In the genomic region with DNA sequence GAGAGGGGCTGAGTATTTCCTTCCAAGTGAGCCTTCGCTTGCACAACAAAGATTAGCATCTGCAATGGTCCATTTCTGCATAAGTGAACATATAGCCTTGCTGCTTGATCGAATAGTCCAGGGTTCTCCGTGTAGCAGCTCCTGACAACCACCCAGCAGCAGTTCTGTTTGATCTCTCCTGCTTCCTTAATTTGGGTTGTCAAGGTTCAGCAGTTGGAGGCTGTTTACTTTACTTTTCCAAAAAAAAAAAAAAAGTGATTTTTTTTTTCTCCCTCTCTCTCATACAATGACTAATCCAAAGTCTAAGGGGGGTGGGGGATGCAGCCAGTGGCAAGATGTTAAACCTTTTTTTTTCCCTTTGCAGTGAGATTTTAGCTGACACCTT, we compare ENCODE assay signal across 8 cellular contexts. TPM values are rescaled to one million over a fixed set of nuclear protein-coding genes. Genes with fewer than 3 reads are reported as not detected.
A peak's percentile ranks its signal among the peaks of the same experiment; 100 is the strongest.
DNase-seq lines count a peak whose midpoint lies in the region; ATAC-seq and TF ChIP-seq lines count a peak whose summit lies in the region.

No MANE protein-coding gene starts in this region.

- H2BK5ac ChIP-seq in IMR-90 (ENCODE audit: low read depth, low read length, poor library complexity, severe bottlenecking) = peak overlapping the region; percentile 98

- no peak for TF ChIP-seq RAD21 in IMR-90 (IDR thresholded peaks at IDR 0.05; ENCODE audit: low read length)

- peak overlapping the region; percentile 14 for H2BK120ac ChIP-seq in IMR-90 (ENCODE audit: low read depth, low read length)

- peaks cover 47% of the 10 kb centered on the region for H3K36me3 Mint-ChIP-seq in activated naive CD8-positive, alpha-beta T cell treated with anti-CD3 and anti-CD28 coated beads for 36 hours

- no peak for ATAC-seq in IMR-90 (ENCODE audit: low read depth)
- ATAC-seq in GM21619 (IDR thresholded peaks at IDR 0.05; ENCODE audit: unreplicated experiment) = no peak
- no peak for ATAC-seq in HG03460 (IDR thresholded peaks at IDR 0.05; ENCODE audit: unreplicated experiment)

- peak overlapping the region; percentile 1; the same call in 1 of the 2 replicates for H3K4ac ChIP-seq in IMR-90 (ENCODE audit: low read depth, low read length)

- TF ChIP-seq POLR2A in IMR-90 (IDR thresholded peaks at IDR 0.05; ENCODE audit: low read depth, low read length) = no peak

- H3K4me3 ChIP-seq in IMR-90 (ENCODE audit: insufficient read depth, low read depth, low read length) (peak overlapping the region; percentile 7), mesodermal cell (ENCODE audit: extremely low read depth, insufficient read depth, low read length, poor library complexity, severe bottlenecking) (no peak overlapping the region)

- H4K20me1 ChIP-seq in IMR-90 (ENCODE audit: insufficient read depth, low read length) = no peaks in the 10 kb centered on the region; the same call in 1 of the 2 replicates

- no TSS peak for BruUV-seq in IMR-90 (replicated peaks; lab: Mats Ljungman, UMichigan)

- CTCF ChIA-PET in IMR-90 (lab: Yijun Ruan, JAX) = interaction anchor here (0.5 kb wide), 1 partner anchor 519 kb away, joined by 3 read pairs; no protein-coding TSS in a partner anchor

- no peaks in the 10 kb centered on the region for H3K36me3 ChIP-seq in IMR-90 (ENCODE audit: control insufficient read depth, insufficient read depth, low read length)
- no peaks in the 10 kb centered on the region for H3K36me3 ChIP-seq in mesodermal cell (ENCODE audit: control insufficient read depth, insufficient read depth, low read length)

- H3K79me1 ChIP-seq in IMR-90 (ENCODE audit: low read depth in 1 of 2, low read length in 2 of 2) = peaks cover 25 to 60% of the 10 kb centered on the region in 2 experiments

- H2AK5ac ChIP-seq in IMR-90 (ENCODE audit: low read depth, low read length) = peak overlapping the region; percentile 16

- H3K9me3 ChIP-seq in IMR-90 (ENCODE audit: control insufficient read depth, insufficient read depth, low read length) = no peaks in the 10 kb centered on the region
- H3K9me3 ChIP-seq in mesodermal cell (ENCODE audit: control insufficient read depth, low read length) = no peaks in the 10 kb centered on the region

- WGBS in IMR-90 (ENCODE audit: extremely low coverage in 2 of 2, insufficient read length in 1 of 2), 2 experiments = 45% methylated on average over 2 of the region's 3 CpGs; no CpG with 5 or more reads in 1 of the 2 experiments
- WGBS in mesodermal cell (ENCODE audit: insufficient coverage in 2 of 2), 2 experiments = 21 to 29% methylated on average over 3 of the region's 3 CpGs

- DNase-seq in AML-193 (lab: John Stamatoyannopoulos, UW) (peak; percentile 65), IMR-90 (peak; percentile 57), iPS-NIHi7 (ENCODE audit: extremely low spot score) (no peak), substantia nigra (lab: John Stamatoyannopoulos, UW) (no peak)
- no peak for DNase-seq in activated naive CD8-positive, alpha-beta T cell treated with anti-CD3 and anti-CD28 coated beads for 36 hours

- H3K9me1 ChIP-seq in IMR-90 (ENCODE audit: insufficient read depth, low read length) = no peaks in the 10 kb centered on the region

- H3K9me3 Mint-ChIP-seq in activated naive CD8-positive, alpha-beta T cell treated with anti-CD3 and anti-CD28 coated beads for 36 hours = no peaks in the 10 kb centered on the region

- peak overlapping the region; percentile 19; the same call in 1 of the 2 replicates for H3K27ac ChIP-seq in IMR-90 (ENCODE audit: insufficient read depth, low read length)
- peak overlapping the region; percentile 20 for H3K27ac ChIP-seq in mesodermal cell (ENCODE audit: low read depth, low read length, severe bottlenecking)
- no peak overlapping the region for H3K27ac ChIP-seq in substantia nigra (ENCODE audit: low read depth, low read length, poor library complexity, severe bottlenecking)

- peak overlapping the region; percentile 9 to 38; a peak in 2 of 4 replicates for H4K8ac ChIP-seq in IMR-90 (ENCODE audit: low read depth in 2 of 2, low read length in 2 of 2)

- no peak for TF ChIP-seq CTCF in IMR-90 (conservative IDR thresholded peaks at IDR 0.05; ENCODE audit: low read depth, low read length)

- H4K91ac ChIP-seq in IMR-90 (ENCODE audit: insufficient read depth, low read depth, low read length) = peak overlapping the region; percentile 1; the same call in 1 of the 2 replicates

- H3K27me3 Mint-ChIP-seq in activated naive CD8-positive, alpha-beta T cell treated with anti-CD3 and anti-CD28 coated beads for 36 hours = peaks cover 4% of the 10 kb centered on the region

- peak overlapping the region; percentile 3; the same call in 1 of the 2 replicates for H3K18ac ChIP-seq in IMR-90 (ENCODE audit: low read depth, low read length)

- in situ Hi-C loops in IMR-90 (cut with MboI; ENCODE audit: low sequenced_read_pairs) = loop anchor here (5.0 to 10.0 kb wide), 3 partner anchors 273 to 585 kb away; no protein-coding TSS in a partner anchor

- dilution Hi-C loops in IMR-90 (cut with HindIII; ENCODE audit: low sequenced_read_pairs, unreplicated experiment) = no loop called here

- peak overlapping the region; percentile 98 for H3K27ac Mint-ChIP-seq in activated naive CD8-positive, alpha-beta T cell treated with anti-CD3 and anti-CD28 coated beads for 36 hours

- peaks cover 46% of the 10 kb centered on the region for H3K4me1 Mint-ChIP-seq in activated naive CD8-positive, alpha-beta T cell treated with anti-CD3 and anti-CD28 coated beads for 36 hours

- no peaks in the 10 kb centered on the region for H3K27me3 ChIP-seq in IMR-90 (ENCODE audit: control insufficient read depth, insufficient read depth, low read length)

- H3K9ac ChIP-seq in IMR-90 (ENCODE audit: low read depth, low read length) = peak overlapping the region; percentile 19

- 0 out of 2 replicates have a peak overlapping the region, but pooled peaks have one; percentile 2 for H3K23ac ChIP-seq in IMR-90 (ENCODE audit: low read depth, low read length)

- POLR2A ChIA-PET in IMR-90 (lab: Charles Lee; ENCODE audit: unreplicated experiment) = interaction anchor here (0.6 to 0.7 kb wide), 2 partner anchors 72 to 393 kb away, joined by 3 read pairs; no protein-coding TSS in a partner anchor

- no peak overlapping the region for H2AK9ac ChIP-seq in IMR-90 (replicated peaks; ENCODE audit: low read depth, low read length, poor library complexity)

- H2BK20ac ChIP-seq in IMR-90 (ENCODE audit: low read depth, low read length) = peak overlapping the region; percentile 71

- H3K56ac ChIP-seq in IMR-90 (ENCODE audit: extremely low read depth, insufficient read depth, low read length) = peak overlapping the region; percentile 57; the same call in 1 of the 2 replicates

- H4K5ac ChIP-seq in IMR-90 (ENCODE audit: low read depth, low read length) = peak overlapping the region; percentile 7; the same call in 1 of the 2 replicates

- intact Hi-C loops in IMR-90 (cut with micrococcal nuclease) = loop anchor here (2.0 to 10.0 kb wide), 6 partner anchors 37 to 1048 kb away; no protein-coding TSS in a partner anchor

- H2BK15ac ChIP-seq in IMR-90 (ENCODE audit: low read depth, low read length) = 0 out of 3 replicates have a peak overlapping the region, but pooled peaks have one; percentile 55

- H3K14ac ChIP-seq in IMR-90 (replicated peaks; ENCODE audit: low read depth, low read length) = peak overlapping the region; percentile 3; the same call in 1 of the 2 replicates

- H3K4me1 ChIP-seq in IMR-90 (ENCODE audit: control insufficient read depth, insufficient read depth, low read length) (peaks cover 3% of the 10 kb centered on the region), mesodermal cell (ENCODE audit: control insufficient read depth, insufficient read depth, low read length, poor library complexity, severe bottlenecking) (peaks cover 15% of the 10 kb centered on the region)

- peak overlapping the region; percentile 96 for H3K4me3 Mint-ChIP-seq in activated naive CD8-positive, alpha-beta T cell treated with anti-CD3 and anti-CD28 coated beads for 36 hours

- peak overlapping the region; percentile 66 for H3K4me2 ChIP-seq in IMR-90 (ENCODE audit: low read depth, low read length)

- H2AFZ ChIP-seq in IMR-90 (replicated peaks; ENCODE audit: low read length, poor library complexity) = no peak overlapping the region

TF ChIP-seq in IMR-90, 13 proteins besides CTCF, POLR2A, EP300 and RAD21:
- TF ChIP-seq RCOR1 (IDR thresholded peaks at IDR 0.05; ENCODE audit: insufficient replicate concordance, low read length) = no peak
- TF ChIP-seq, protein P1, sequence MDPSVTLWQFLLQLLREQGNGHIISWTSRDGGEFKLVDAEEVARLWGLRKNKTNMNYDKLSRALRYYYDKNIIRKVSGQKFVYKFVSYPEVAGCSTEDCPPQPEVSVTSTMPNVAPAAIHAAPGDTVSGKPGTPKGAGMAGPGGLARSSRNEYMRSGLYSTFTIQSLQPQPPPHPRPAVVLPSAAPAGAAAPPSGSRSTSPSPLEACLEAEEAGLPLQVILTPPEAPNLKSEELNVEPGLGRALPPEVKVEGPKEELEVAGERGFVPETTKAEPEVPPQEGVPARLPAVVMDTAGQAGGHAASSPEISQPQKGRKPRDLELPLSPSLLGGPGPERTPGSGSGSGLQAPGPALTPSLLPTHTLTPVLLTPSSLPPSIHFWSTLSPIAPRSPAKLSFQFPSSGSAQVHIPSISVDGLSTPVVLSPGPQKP (IDR thresholded peaks at IDR 0.05; ENCODE audit: borderline replicate concordance, low read depth, low read length) = no peak
- peak; percentile 35; the same call in 1 of the 2 replicates for TF ChIP-seq FOS (IDR thresholded peaks at IDR 0.05; ENCODE audit: low read depth, low read length)
- peak; percentile 58; the same call in 1 of the 2 replicates for TF ChIP-seq CEBPB (IDR thresholded peaks at IDR 0.05; ENCODE audit: low read depth, low read length)

RNA-seq across cellular contexts. Expression of a gene that starts 3.6 kb away (rescaled TPM):
- 128 and 132 TPM in 2 replicates for total RNA-seq in IMR-90 (2012; rRNA removed)
- 37.0 and 43.3 TPM in 2 replicates for polyA plus RNA-seq in IMR-90 (2012; rRNA removed)
- polyA plus RNA-seq in IMR-90 (2012; cell fraction: cytosol; rRNA removed) = 9.9 and 20.0 TPM in 2 replicates
- polyA plus RNA-seq in IMR-90 (2012; cell fraction: nucleus; rRNA removed; ENCODE audit: low replicate concordance) = 21.2 and 46.2 TPM in 2 replicates
- total RNA-seq in activated naive CD8-positive, alpha-beta T cell treated with anti-CD3 and anti-CD28 coated beads for 36 hours = 100 to 1,000 TPM; 203 to 205 TPM
- polyA plus RNA-seq in mesodermal cell (2013, experiment 1 of 2) = 24.2 TPM
- 21.8 TPM for polyA plus RNA-seq in mesodermal cell (2013, experiment 2 of 2)

Comparison
In these comparisons a context has a peak if more than half of its experiments do, and no peak if none do; other contexts are left out.
1. DNase-seq: peak in AML-193 (2 of 2) and IMR-90 (single experiment); none in activated naive CD8-positive, alpha-beta T cell treated with anti-CD3 and anti-CD28 coated beads for 36 hours (single experiment), iPS-NIHi7 (single experiment) and substantia nigra (0 of 49).